In the genomic region with DNA sequence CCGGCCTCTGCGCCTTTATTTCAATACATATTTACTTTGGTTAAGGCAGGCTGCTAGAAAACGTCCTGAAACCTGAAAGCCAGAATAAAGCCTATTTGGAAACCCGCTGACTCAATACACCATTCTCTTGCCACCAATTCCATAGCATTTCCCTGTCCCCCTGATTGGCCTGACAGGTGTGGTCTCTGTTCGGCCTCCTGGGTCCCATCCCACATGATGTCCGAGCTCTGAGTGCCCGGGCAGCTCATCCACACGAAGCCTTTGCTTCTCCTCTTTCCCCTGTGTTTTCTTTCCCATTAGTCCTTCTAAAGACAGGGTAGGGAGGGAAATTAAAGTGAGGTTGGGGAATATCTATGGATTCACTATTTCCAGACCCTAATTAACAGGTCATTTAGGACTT, we compare ENCODE assay signal across 39 cellular contexts.
"Had no signal": no experiment of that assay in that cellular context is flagged by ENCODE, and none has a peak within 500 bp of the region (broad histone marks: within the 10 kb centered on the region; RNA-seq: fewer than 3 reads in every experiment).

No MANE protein-coding gene starts in this region.

- H3K27ac ChIP-seq: adrenal gland, ascending aorta, body of pancreas, brain microvascular endothelial cell, breast epithelium, cardiac muscle cell had no signal

- H3K9me3 Mint-ChIP-seq: activated naive CD4-positive, alpha-beta T cell treated with anti-CD3 and anti-CD28 coated beads for 36 hours; activated naive CD4-positive, alpha-beta T cell treated with anti-CD3 and anti-CD28 coated beads, Interleukin-2, amount 10 ng/mL, durations not matched to agents 7 days and 5 days; activated naive CD4-positive, alpha-beta T cell treated with anti-CD3 and anti-CD28 coated beads, Interleukin-2, amount 50 U/mL, for 24 hours; activated naive CD4-positive, alpha-beta T cell treated with anti-CD3 and anti-CD28 coated beads, Interleukin-2, amount 50 U/mL, for 72 hours; activated naive CD8-positive, alpha-beta T cell treated with anti-CD3 and anti-CD28 coated beads for 36 hours; activated naive CD8-positive, alpha-beta T cell treated with anti-CD3 and anti-CD28 coated beads, Interleukin-2, amount 10 ng/mL, durations not matched to agents 7 days and 5 days; activated naive CD8-positive, alpha-beta T cell treated with anti-CD3 and anti-CD28 coated beads, Interleukin-2, amount 50 U/mL, for 24 hours; activated T-cell treated with anti-CD3 and anti-CD28 coated beads, Interleukin-2, amount 50 U/mL, for 24 hours; activated T-cell treated with anti-CD3 and anti-CD28 coated beads, Interleukin-2, amount 50 U/mL, for 4 hours; activated T-cell treated with anti-CD3 and anti-CD28 coated beads, Interleukin-2, amount 50 U/mL, for 72 hours; activated T-helper 1 cell treated with anti-CD3 and anti-CD28 coated beads, Interleukin-12 subunit alpha, Interleukin-12 subunit beta, Interleukin-2, Interleukin-4 antibody, amounts not matched to agents 30 ng/mL and 10 ng/mL and 1 ng/mL, durations not matched to agents 14 hours and 24 hours and 36 hours; activated T-helper 17 cell treated with anti-CD3 and anti-CD28 coated beads, Interleukin-2, amount 50 U/mL, for 72 hours; activated T-helper 2 cell treated with anti-CD3 and anti-CD28 coated beads, Interferon-gamma antibody, Interleukin-2, Interleukin-4, amounts not matched to agents 10 μg/mL and 5 μg/mL and 100 μg/mL, durations not matched to agents 14 hours and 24 hours and 36 hours; central memory CD8-positive, alpha-beta T cell had no signal

- H3K4me3 ChIP-seq: adrenal gland, ascending aorta, body of pancreas, breast epithelium, cardiac muscle cell had no signal

- H3K36me3 ChIP-seq: adrenal gland, ascending aorta, brain microvascular endothelial cell, breast epithelium, cardiac muscle cell had no signal

- H3K36me3 Mint-ChIP-seq: activated naive CD4-positive, alpha-beta T cell treated with anti-CD3 and anti-CD28 coated beads, Interleukin-2, amount 10 ng/mL, durations not matched to agents 7 days and 5 days; activated naive CD4-positive, alpha-beta T cell treated with anti-CD3 and anti-CD28 coated beads, Interleukin-2, amount 50 U/mL, for 72 hours; activated naive CD8-positive, alpha-beta T cell; activated naive CD8-positive, alpha-beta T cell treated with anti-CD3 and anti-CD28 coated beads for 36 hours; activated naive CD8-positive, alpha-beta T cell treated with anti-CD3 and anti-CD28 coated beads, Interleukin-2, amount 10 ng/mL, durations not matched to agents 7 days and 5 days had no signal

- ATAC-seq: activated naive CD4-positive, alpha-beta T cell treated with anti-CD3 and anti-CD28 coated beads, Interleukin-2, amount 50 U/mL, for 72 hours; activated naive CD8-positive, alpha-beta T cell treated with anti-CD3 and anti-CD28 coated beads, Interleukin-2, amount 50 U/mL, for 24 hours; activated T-cell treated with anti-CD3 and anti-CD28 coated beads, Interleukin-2, amount 50 U/mL, for 4 hours; activated T-cell treated with anti-CD3 and anti-CD28 coated beads, Interleukin-2, amount 50 U/mL, for 72 hours; activated T-helper 17 cell treated with anti-CD3 and anti-CD28 coated beads, Interleukin-2, amount 50 U/mL, for 72 hours; body of pancreas had no signal

- H3K4me1 Mint-ChIP-seq: activated naive CD4-positive, alpha-beta T cell treated with anti-CD3 and anti-CD28 coated beads, Interleukin-2, amount 10 ng/mL, durations not matched to agents 7 days and 5 days; activated naive CD4-positive, alpha-beta T cell treated with anti-CD3 and anti-CD28 coated beads, Interleukin-2, amount 50 U/mL, for 24 hours; activated naive CD8-positive, alpha-beta T cell treated with anti-CD3 and anti-CD28 coated beads for 36 hours; activated naive CD8-positive, alpha-beta T cell treated with anti-CD3 and anti-CD28 coated beads, Interleukin-2, amount 10 ng/mL, durations not matched to agents 7 days and 5 days; activated naive CD8-positive, alpha-beta T cell treated with anti-CD3 and anti-CD28 coated beads, Interleukin-2, amount 50 U/mL, for 24 hours; activated T-helper 17 cell treated with anti-CD3 and anti-CD28 coated beads, Interleukin-2, amount 50 U/mL, for 72 hours; central memory CD8-positive, alpha-beta T cell had no signal

- H3K27me3 Mint-ChIP-seq: activated naive CD8-positive, alpha-beta T cell; activated naive CD8-positive, alpha-beta T cell treated with anti-CD3 and anti-CD28 coated beads, Interleukin-2, amount 10 ng/mL, durations not matched to agents 7 days and 5 days had no signal

- H3K4me3 Mint-ChIP-seq: activated naive CD4-positive, alpha-beta T cell treated with anti-CD3 and anti-CD28 coated beads for 36 hours; activated naive CD4-positive, alpha-beta T cell treated with anti-CD3 and anti-CD28 coated beads, Interleukin-2, amount 10 ng/mL, durations not matched to agents 7 days and 5 days; activated naive CD4-positive, alpha-beta T cell treated with anti-CD3 and anti-CD28 coated beads, Interleukin-2, amount 50 U/mL, for 24 hours; activated naive CD8-positive, alpha-beta T cell; activated naive CD8-positive, alpha-beta T cell treated with anti-CD3 and anti-CD28 coated beads for 36 hours; activated naive CD8-positive, alpha-beta T cell treated with anti-CD3 and anti-CD28 coated beads, Interleukin-2, amount 10 ng/mL, durations not matched to agents 7 days and 5 days; activated naive CD8-positive, alpha-beta T cell treated with anti-CD3 and anti-CD28 coated beads, Interleukin-2, amount 50 U/mL, for 24 hours; activated T-cell treated with anti-CD3 and anti-CD28 coated beads, Interleukin-2, amount 50 U/mL, for 24 hours; activated T-cell treated with anti-CD3 and anti-CD28 coated beads, Interleukin-2, amount 50 U/mL, for 4 hours; activated T-cell treated with anti-CD3 and anti-CD28 coated beads, Interleukin-2, amount 50 U/mL, for 72 hours; activated T-helper 1 cell treated with anti-CD3 and anti-CD28 coated beads, Interleukin-12 subunit alpha, Interleukin-12 subunit beta, Interleukin-2, Interleukin-4 antibody, amounts not matched to agents 30 ng/mL and 10 ng/mL and 1 ng/mL, durations not matched to agents 14 hours and 24 hours and 36 hours; activated T-helper 17 cell treated with anti-CD3 and anti-CD28 coated beads, Interleukin-2, amount 50 U/mL, for 72 hours; brain; central memory CD8-positive, alpha-beta T cell had no signal

- H3K27me3 ChIP-seq: adrenal gland, ascending aorta, body of pancreas, brain microvascular endothelial cell, breast epithelium, cardiac muscle cell had no signal

- H3K4me1 ChIP-seq: adrenal gland, ascending aorta, body of pancreas, breast epithelium had no signal

- H3K9me3 ChIP-seq: adrenal gland, ascending aorta, body of pancreas, breast epithelium had no signal

- DNase-seq: activated effector memory CD4-positive, alpha-beta T cell treated with anti-CD3 and anti-CD28 coated beads, Interleukin-2, amount 50 U/mL, for 16 hours; activated effector memory CD4-positive, alpha-beta T cell treated with Interleukin-2 at 50 U/mL for 16 hours; activated gamma-delta T cell; activated gamma-delta T cell treated with Interleukin-2 at 50 U/mL for 16 hours; activated naive CD4-positive, alpha-beta T cell; activated naive CD4-positive, alpha-beta T cell treated with anti-CD3 and anti-CD28 coated beads for 36 hours; activated naive CD4-positive, alpha-beta T cell treated with anti-CD3 and anti-CD28 coated beads, Interleukin-2, amount 10 ng/mL, durations not matched to agents 7 days and 5 days; activated naive CD4-positive, alpha-beta T cell treated with anti-CD3 and anti-CD28 coated beads, Interleukin-2, amount 50 U/mL, for 16 hours; activated naive CD4-positive, alpha-beta T cell treated with Interleukin-2 at 50 U/mL for 16 hours; activated naive CD8-positive, alpha-beta T cell treated with anti-CD3 and anti-CD28 coated beads for 36 hours; activated naive CD8-positive, alpha-beta T cell treated with anti-CD3 and anti-CD28 coated beads, Interleukin-2, amount 10 ng/mL, durations not matched to agents 7 days and 5 days; activated naive CD8-positive, alpha-beta T cell treated with anti-CD3 and anti-CD28 coated beads, Interleukin-2, amount 50 U/mL, for 24 hours; activated T-cell treated with anti-CD3 and anti-CD28 coated beads for 4 hours; activated T-cell treated with anti-CD3 and anti-CD28 coated beads, Interleukin-2, amount 50 U/mL, for 1 hour; activated T-cell treated with anti-CD3 and anti-CD28 coated beads, Interleukin-2, amount 50 U/mL, for 24 hours; activated T-cell treated with anti-CD3 and anti-CD28 coated beads, Interleukin-2, amount 50 U/mL, for 4 hours; activated T-cell treated with anti-CD3 and anti-CD28 coated beads, Interleukin-2, amount 50 U/mL, for 48 hours; activated T-cell treated with anti-CD3 and anti-CD28 coated beads, Interleukin-2, amount 50 U/mL, for 72 hours; adrenal gland; amniotic stem cell; amygdala; anterior cingulate cortex; aorta; body of pancreas; brain microvascular endothelial cell; caudate nucleus; central memory CD4-positive, alpha-beta T cell; cerebellar nuclear complex had no signal

- H3K27ac Mint-ChIP-seq: activated naive CD4-positive, alpha-beta T cell treated with anti-CD3 and anti-CD28 coated beads for 36 hours; activated naive CD4-positive, alpha-beta T cell treated with anti-CD3 and anti-CD28 coated beads, Interleukin-2, amount 10 ng/mL, durations not matched to agents 7 days and 5 days; activated naive CD4-positive, alpha-beta T cell treated with anti-CD3 and anti-CD28 coated beads, Interleukin-2, amount 50 U/mL, for 24 hours; activated naive CD4-positive, alpha-beta T cell treated with anti-CD3 and anti-CD28 coated beads, Interleukin-2, amount 50 U/mL, for 72 hours; activated naive CD8-positive, alpha-beta T cell; activated naive CD8-positive, alpha-beta T cell treated with anti-CD3 and anti-CD28 coated beads, Interleukin-2, amount 10 ng/mL, durations not matched to agents 7 days and 5 days; activated naive CD8-positive, alpha-beta T cell treated with anti-CD3 and anti-CD28 coated beads, Interleukin-2, amount 50 U/mL, for 24 hours; activated T-cell treated with anti-CD3 and anti-CD28 coated beads, Interleukin-2, amount 50 U/mL, for 24 hours; activated T-cell treated with anti-CD3 and anti-CD28 coated beads, Interleukin-2, amount 50 U/mL, for 72 hours; activated T-helper 1 cell treated with anti-CD3 and anti-CD28 coated beads, Interleukin-12 subunit alpha, Interleukin-12 subunit beta, Interleukin-2, Interleukin-4 antibody, amounts not matched to agents 30 ng/mL and 10 ng/mL and 1 ng/mL, durations not matched to agents 14 hours and 24 hours and 36 hours; activated T-helper 17 cell treated with anti-CD3 and anti-CD28 coated beads, Interleukin-2, amount 50 U/mL, for 72 hours; activated T-helper 2 cell treated with anti-CD3 and anti-CD28 coated beads, Interferon-gamma antibody, Interleukin-2, Interleukin-4, amounts not matched to agents 10 μg/mL and 5 μg/mL and 100 μg/mL, durations not matched to agents 14 hours and 24 hours and 36 hours; brain had no signal
